Comparison of ENCODE assay signal across 8 cellular contexts in genomic region chr1:234722267-234722704, GRCh38.
DNase-seq lines count a peak whose midpoint lies in the region; ATAC-seq and TF ChIP-seq lines count a peak whose summit lies in the region.

No MANE protein-coding gene starts in this region.

- intact Hi-C loops in Right ventricle myocardium inferior (cut with DNase I): loop anchor here (5.0 kb wide), 3 partner anchors 140 to 255 kb away; no protein-coding TSS in a partner anchor
- intact Hi-C loops in body of pancreas (cut with DNase I): no loop called here

- H3K36me3 ChIP-seq in cardiac muscle cell (no peaks in the 10 kb centered on the region), body of pancreas (replicated peaks in 1 of 2; ENCODE audit: insufficient read depth in 1 of 2, low read depth in 2 of 2) (no peaks in the 10 kb centered on the region), mucosa of stomach (ENCODE audit: control insufficient read depth, insufficient read depth, low read length) (no peaks in the 10 kb centered on the region), urinary bladder (ENCODE audit: insufficient read depth) (no peaks in the 10 kb centered on the region)

- peak overlapping the region; percentile 79 for H3K9ac ChIP-seq in mucosa of stomach (ENCODE audit: low read length)

- H3K4me3 ChIP-seq in cardiac muscle cell (no peak overlapping the region), body of pancreas (no peak overlapping the region), mucosa of stomach (ENCODE audit: low read length) (no peak overlapping the region), urinary bladder (ENCODE audit: low read depth, low read length) (no peak overlapping the region)

- H3K27ac ChIP-seq in cardiac muscle cell (peak overlapping the region; percentile 95), body of pancreas (peak overlapping the region; percentile 96 to 99 (median 98)), urinary bladder (ENCODE audit: low read depth) (peak overlapping the region; percentile 84)

- DNase-seq in cardiac muscle cell (ENCODE audit: low read depth in 1 of 2, low spot score in 1 of 2) (no peak), Right ventricle myocardium inferior (ENCODE audit: missing footprints) (no peak), body of pancreas (no peak), ecto neural progenitor cell (ENCODE audit: low spot score) (no peak), pons (ENCODE audit: low spot score) (no peak)

- no peaks in the 10 kb centered on the region for H3K9me3 ChIP-seq in cardiac muscle cell (ENCODE audit: low read depth)
- H3K9me3 ChIP-seq in body of pancreas: no peaks in the 10 kb centered on the region
- no peaks in the 10 kb centered on the region for H3K9me3 ChIP-seq in mucosa of stomach (ENCODE audit: control insufficient read depth, low read length)

- H3K27me3 ChIP-seq in cardiac muscle cell (no peaks in the 10 kb centered on the region), body of pancreas (no peaks in the 10 kb centered on the region), mucosa of stomach (ENCODE audit: control insufficient read depth, insufficient read depth, low read length) (no peaks in the 10 kb centered on the region)

- TF ChIP-seq CTCF in cardiac muscle cell (IDR thresholded peaks at IDR 0.05; ENCODE audit: low read depth, low read length) (no peak), body of pancreas (IDR thresholded peaks at IDR 0.05) (no peak)

- 50 to 67% methylated on average over 9 of the region's 9 CpGs for WGBS in body of pancreas, 2 donors
- WGBS in urinary bladder: 19% methylated on average over 9 of the region's 9 CpGs

- H3K4me1 ChIP-seq in cardiac muscle cell (ENCODE audit: low read depth): peaks cover 81% of the 10 kb centered on the region
- peaks cover 96% of the 10 kb centered on the region for H3K4me1 ChIP-seq in body of pancreas
- H3K4me1 ChIP-seq in mucosa of stomach (ENCODE audit: control insufficient read depth, insufficient read depth, low read length): peaks cover 87% of the 10 kb centered on the region
- H3K4me1 ChIP-seq in urinary bladder (ENCODE audit: insufficient read depth): no peaks in the 10 kb centered on the region

- ATAC-seq in Right ventricle myocardium inferior: no peak
- no peak for ATAC-seq in body of pancreas
- ATAC-seq in HG02678 (IDR thresholded peaks at IDR 0.05; ENCODE audit: unreplicated experiment): no peak

- no peak for TF ChIP-seq POLR2A in body of pancreas (IDR thresholded peaks at IDR 0.05)
